10 cellular contexts compared by ENCODE assay signal in genomic region chr19:47351545-47351944, GRCh38. TPM values are rescaled to one million over a fixed set of nuclear protein-coding genes. Genes with fewer than 3 reads are reported as not detected.
DNase-seq lines count a peak whose midpoint lies in the region; ATAC-seq, FAIRE-seq and TF ChIP-seq lines count a peak whose summit lies in the region.
"Had no signal": no experiment of that assay in that cellular context is flagged by ENCODE, and none has a peak within 500 bp of the region (broad histone marks: within the 10 kb centered on the region; RNA-seq: fewer than 3 reads in every experiment).

No MANE protein-coding gene starts in this region.

- peaks cover 0 to 3% of the 10 kb centered on the region in 2 donors for H3K9me3 Mint-ChIP-seq in activated naive CD4-positive, alpha-beta T cell treated with anti-CD3 and anti-CD28 coated beads, Interleukin-2, amount 50 U/mL, for 72 hours

- H3K9me2 ChIP-seq in OCI-LY7 (ENCODE audit: insufficient read depth, low read length) = no peaks in the 10 kb centered on the region

- no peaks in the 10 kb centered on the region for H4K20me1 ChIP-seq in OCI-LY7 (ENCODE audit: insufficient read depth, low read length)

- no peaks in the 10 kb centered on the region for H3K27me3 ChIP-seq in small intestine (ENCODE audit: control insufficient read depth in 2 of 2, insufficient read depth in 2 of 2, low read length in 2 of 2)

- no peaks in the 10 kb centered on the region for H3K9me3 ChIP-seq in OCI-LY7 (ENCODE audit: low read length)
- H3K9me3 ChIP-seq in small intestine (ENCODE audit: control insufficient read depth, low read depth) = no peaks in the 10 kb centered on the region

- H3K79me2 ChIP-seq in OCI-LY7 (ENCODE audit: insufficient read depth, low read depth, low read length) = peaks cover 27% of the 10 kb centered on the region

- H3K36me3 ChIP-seq in OCI-LY7 (ENCODE audit: insufficient read depth, low read length) (peaks cover 53% of the 10 kb centered on the region), small intestine (ENCODE audit: control insufficient read depth in 2 of 2, insufficient read depth in 2 of 2, low read length in 2 of 2) (peaks cover 0 to 7% of the 10 kb centered on the region in 2 donors)

- POLR2A ChIA-PET in OCI-LY7 (lab: Charles Lee) = no interaction called here

- H2AFZ ChIP-seq in OCI-LY7 (ENCODE audit: low read length) = no peak overlapping the region

- ATAC-seq in activated naive CD4-positive, alpha-beta T cell treated with anti-CD3 and anti-CD28 coated beads, Interleukin-2, amount 50 U/mL, for 72 hours = no peak
- ATAC-seq in HG03039 (IDR thresholded peaks at IDR 0.05; ENCODE audit: unreplicated experiment) = no peak

- H3K36me3 Mint-ChIP-seq in activated naive CD4-positive, alpha-beta T cell treated with anti-CD3 and anti-CD28 coated beads, Interleukin-2, amount 50 U/mL, for 72 hours = peaks cover 41 to 46% of the 10 kb centered on the region in 2 donors

- CTCF ChIA-PET in OCI-LY7 (lab: Charles Lee; ENCODE audit: unreplicated experiment) = no interaction called here

- H3K4me1 ChIP-seq in OCI-LY7 (ENCODE audit: insufficient read depth, low read length, poor library complexity, severe bottlenecking) (peaks cover 27% of the 10 kb centered on the region), small intestine (ENCODE audit: control insufficient read depth in 2 of 2, insufficient read depth in 1 of 2, low read depth in 1 of 2, low read length in 1 of 2) (no peaks in the 10 kb centered on the region)

- intact Hi-C loops in OCI-LY7 (cut with micrococcal nuclease; ENCODE audit: unreplicated experiment) = no loop called here

- TF ChIP-seq CTCF in OCI-LY7 (conservative IDR thresholded peaks at IDR 0.05; ENCODE audit: low read length) (no peak), epithelial cell of esophagus (IDR thresholded peaks at IDR 0.05; ENCODE audit: insufficient read depth, low read depth, low read length, missing control alignments) (no peak)

- no TSS peak for BruUV-seq in OCI-LY7 (replicated peaks; lab: Mats Ljungman, UMichigan)

- no peak for DNase-seq in activated naive CD4-positive, alpha-beta T cell treated with anti-CD3 and anti-CD28 coated beads, Interleukin-2, amount 50 U/mL, for 72 hours (ENCODE audit: low spot score in 2 of 2)
- DNase-seq in activated naive CD4-positive, alpha-beta T cell treated with Interleukin-2 at 50 U/mL for 16 hours = no peak
- DNase-seq in OCI-LY7 (ENCODE audit: low spot score) = peak; percentile 54
- peak; percentile 41 for DNase-seq in epithelial cell of esophagus (ENCODE audit: low read depth)
- DNase-seq in small intestine = peak; percentile 10
- no peak for DNase-seq in RPMI8226
- DNase-seq in OCI-M2 (lab: John Stamatoyannopoulos, UW; ENCODE audit: unreplicated experiment) = no peak
- DNase-seq: activated CD8-positive, alpha-beta memory T cell treated with anti-CD3 and anti-CD28 coated beads for 24 hours had no signal

- H3K4me3 ChIP-seq in OCI-LY7 (ENCODE audit: low read depth, low read length, poor library complexity, severe bottlenecking) (no peak overlapping the region), epithelial cell of esophagus (ENCODE audit: low read length) (no peak overlapping the region), small intestine (ENCODE audit: low read depth in 1 of 2, low read length in 2 of 2) (no peak overlapping the region)

- H3K27ac Mint-ChIP-seq in activated naive CD4-positive, alpha-beta T cell treated with anti-CD3 and anti-CD28 coated beads, Interleukin-2, amount 50 U/mL, for 72 hours = peak overlapping the region; percentile 13 to 69

- no peak for FAIRE-seq in small intestine (lab: Jason Lieb, UNC)

- no peak overlapping the region for H3K27ac ChIP-seq in OCI-LY7 (ENCODE audit: low read depth, low read length, poor library complexity, severe bottlenecking)
- no peak overlapping the region for H3K27ac ChIP-seq in small intestine (ENCODE audit: low read depth in 1 of 2, low read length in 1 of 2)
- H3K27ac ChIP-seq: HL-60 had no signal

- peak overlapping the region; percentile 38 for H3K4me2 ChIP-seq in OCI-LY7 (ENCODE audit: low read length)

- 83 to 90% (median 86%) methylated on average over 3 of the region's 3 CpGs for WGBS in small intestine, 3 donors

RNA-seq across cellular contexts. Expression of gene DHX34, which starts 2.4 kb away (rescaled TPM):
- total RNA-seq in activated naive CD4-positive, alpha-beta T cell treated with anti-CD3 and anti-CD28 coated beads, Interleukin-2, amount 50 U/mL, for 72 hours = 10 to 100 TPM; 16.7 to 19.2 TPM
- 23.0 and 32.2 TPM in 2 replicates for total RNA-seq in OCI-LY7 (2014; rRNA removed; shearing (Covaris generic))
- total RNA-seq in OCI-LY7 (2022) = 18.9 and 19.7 TPM in 2 replicates
- polyA plus RNA-seq in small intestine = 10 to 100 TPM in 1 of 3 donors, 1 to 10 TPM in 2; 6.5 to 10.4 (median 8.5) TPM

RNA-seq across cellular contexts. Expression of gene C5AR2, which starts 19.6 kb away (rescaled TPM):
- total RNA-seq in activated naive CD4-positive, alpha-beta T cell treated with anti-CD3 and anti-CD28 coated beads, Interleukin-2, amount 50 U/mL, for 72 hours = not detected
- 0.70 and 2.9 TPM in 2 replicates for total RNA-seq in OCI-LY7 (2014; rRNA removed; shearing (Covaris generic))
- total RNA-seq in OCI-LY7 (2022) = 2.6 and 3.5 TPM in 2 replicates
- polyA plus RNA-seq in small intestine = under 1 TPM in 1 of 3 donors, not detected in 2; 0.91 TPM

RNA-seq across cellular contexts. Expression of gene C5AR1, which starts 41.9 kb away (rescaled TPM):
- 1 to 10 TPM; 1.3 to 3.2 TPM for total RNA-seq in activated naive CD4-positive, alpha-beta T cell treated with anti-CD3 and anti-CD28 coated beads, Interleukin-2, amount 50 U/mL, for 72 hours
- not detected in 2 replicates for total RNA-seq in OCI-LY7 (2014; rRNA removed; shearing (Covaris generic))
- 1.1 TPM in 1 of 2 replicates, not detected in the other for total RNA-seq in OCI-LY7 (2022)
- 1 to 10 TPM in 2 of 3 donors, under 1 TPM in 1; 0.67 to 8.6 (median 1.4) TPM for polyA plus RNA-seq in small intestine

Comparison
In these comparisons a context has a peak if more than half of its experiments do, and no peak if none do; other contexts are left out.
1. DNase-seq: peak in OCI-LY7 (single experiment), epithelial cell of esophagus (single experiment) and small intestine (single experiment); none in activated naive CD4-positive, alpha-beta T cell treated with anti-CD3 and anti-CD28 coated beads, Interleukin-2, amount 50 U/mL, for 72 hours (0 of 2), activated naive CD4-positive, alpha-beta T cell treated with Interleukin-2 at 50 U/mL for 16 hours (single experiment), RPMI8226 (single experiment) and OCI-M2 (single experiment).